8 cellular contexts compared by ENCODE assay signal in genomic region chr4:17576932-17577659, GRCh38. TPM values are rescaled to one million over a fixed set of nuclear protein-coding genes. Genes with fewer than 3 reads are reported as not detected.
DNase-seq lines count a peak whose midpoint lies in the region; ATAC-seq and TF ChIP-seq lines count a peak whose summit lies in the region.

TSS of gene LAP3 (plus strand) at chr4:17577198. CDS start at chr4:17577466, 268 bp downstream.

- TF ChIP-seq CTCF in AG04450 (IDR thresholded peaks at IDR 0.05; ENCODE audit: low read depth, low read length) (no peak), activated B cell treated with CpG ODN at 0.5 μM for 24 hours (IDR thresholded peaks at IDR 0.05) (no peak)

- CTCF ChIA-PET in AG04450 (lab: Charles Lee): interaction anchor here (1.2 to 1.7 kb wide), 2 partner anchors 28 kb away, joined by 8 to 9 read pairs; no protein-coding TSS in a partner anchor
- CTCF ChIA-PET in activated B cell treated with CpG ODN at 0.5 μM for 24 hours (lab: Charles Lee): interaction anchor here (1.1 kb wide), 1 partner anchor 38 kb away, joined by 3 read pairs; no protein-coding TSS in a partner anchor

- H3K27ac Mint-ChIP-seq in activated B cell treated with CpG ODN at 0.5 μM for 24 hours (peak within 1 kb of the TSS; percentile 92), immature natural killer cell (peak within 1 kb of the TSS; percentile 94 to 99 (median 96))

- H3K27me3 Mint-ChIP-seq in activated B cell treated with CpG ODN at 0.5 μM for 24 hours (no peaks in the 10 kb centered on the region), immature natural killer cell (ENCODE audit: low read depth in 3 of 3) (peaks cover 16 to 23% (median 18%) of the 10 kb centered on the region in 3 donors)

- H3K4me3 Mint-ChIP-seq in activated B cell treated with CpG ODN at 0.5 μM for 24 hours (peak within 1 kb of the TSS; percentile 89), immature natural killer cell (peak within 1 kb of the TSS; percentile 86 to 96 (median 93))

- peak within 1 kb of the TSS; percentile 74 for H3K4me3 ChIP-seq in AG04450 (ENCODE audit: low read depth, low read length)

- ATAC-seq in GM18907 (IDR thresholded peaks at IDR 0.05; ENCODE audit: unreplicated experiment) (peak; percentile 90), HG03159 (IDR thresholded peaks at IDR 0.05; ENCODE audit: unreplicated experiment) (peak; percentile 86), activated B cell treated with CpG ODN at 0.5 μM for 24 hours (ENCODE audit: low read depth) (peak; percentile 90)

- H3K36me3 Mint-ChIP-seq in activated B cell treated with CpG ODN at 0.5 μM for 24 hours (ENCODE audit: low read depth): peaks cover 23% of the 10 kb centered on the region
- H3K36me3 Mint-ChIP-seq in immature natural killer cell: peaks cover 4 to 6% (median 4%) of the 10 kb centered on the region in 3 donors

- H3K4me1 Mint-ChIP-seq in activated B cell treated with CpG ODN at 0.5 μM for 24 hours (peaks cover 32% of the 10 kb centered on the region), immature natural killer cell (peaks cover 20 to 27% of the 10 kb centered on the region in 2 donors)

- peak; percentile 92 for DNase-seq in AG04450 (ENCODE audit: low read depth, low spot score)
- DNase-seq in NCI-H2227 treated with DMSO at 0.1 percent for 48 hours (lab: John Stamatoyannopoulos, UW): peak; percentile 92
- DNase-seq in activated B cell treated with CpG ODN at 0.5 μM for 24 hours: peak; percentile 99
- peak; percentile 46 to 99 (median 97) for DNase-seq in caudate nucleus (lab: John Stamatoyannopoulos, UW)
- peak; percentile 99 for DNase-seq in immature natural killer cell
- peak; percentile 86 for DNase-seq in smooth muscle cell of the brain vasculature (ENCODE audit: low read depth, low spot score)

- H3K27ac ChIP-seq in AG04450 (ENCODE audit: low read depth, low read length) (peak within 1 kb of the TSS; percentile 80), caudate nucleus (ENCODE audit: low read depth, low read length) (peak within 1 kb of the TSS; percentile 94)

- intact Hi-C loops in activated B cell treated with CpG ODN at 0.5 μM for 24 hours (cut with micrococcal nuclease): loop anchor here (1.0 to 5.0 kb wide), 9 partner anchors 18 to 1350 kb away; partner anchors contain the start of genes DCAF16, LCORL, MED28 and NCAPG

- H3K9me3 Mint-ChIP-seq in activated B cell treated with CpG ODN at 0.5 μM for 24 hours (no peaks in the 10 kb centered on the region), immature natural killer cell (no peaks in the 10 kb centered on the region)

- H3K27me3 ChIP-seq in AG04450 (ENCODE audit: control insufficient read depth, insufficient read depth, low read length): no peaks in the 10 kb centered on the region

- POLR2A ChIA-PET in AG04450 (lab: Yijun Ruan, JAX): interaction anchor here (2.2 kb wide), 1 partner anchor 38 kb away, joined by 19 read pairs; the partner anchor contains the start of gene MED28
- POLR2A ChIA-PET in activated B cell treated with CpG ODN at 0.5 μM for 24 hours (lab: Charles Lee): interaction anchor here (1.0 to 4.9 kb wide), 4 partner anchors 15 to 445 kb away, joined by 3 to 75 read pairs (median 14); partner anchors contain the start of gene MED28

- no peaks in the 10 kb centered on the region for H3K9me3 ChIP-seq in AG04450 (ENCODE audit: control insufficient read depth, insufficient read depth, low read length)

RNA-seq across cellular contexts. Expression of gene LAP3, which starts in this region (rescaled TPM):
- polyA plus RNA-seq in AG04450 (2011; rRNA removed) (57.2 and 63.3 TPM in 2 replicates), immature natural killer cell (100 to 1,000 TPM in 1 of 3 donors, 10 to 100 TPM in 2; 56.5 to 106 (median 72.7) TPM)
- polyA minus RNA-seq in AG04450 (2011; rRNA and poly(A)+ RNA removed): 29.4 and 31.1 TPM in 2 replicates
- 45.1 and 50.5 TPM in 2 replicates for total RNA-seq in activated B cell treated with CpG ODN at 0.5 μM for 24 hours

Comparison
In these comparisons a context has a peak if more than half of its experiments do, and no peak if none do; other contexts are left out.
1. Peak in every context shown above with its lines: DNase-seq, ATAC-seq, H3K4me3 ChIP-seq and H3K27ac ChIP-seq.